In genomic region chr20:23233341-23233740, GRCh38 we compare ENCODE assay signal across 26 cellular contexts.
"Had no signal": no experiment of that assay in that cellular context is flagged by ENCODE, and none has a peak within 500 bp of the region (broad histone marks: within the 10 kb centered on the region; RNA-seq: fewer than 3 reads in every experiment).

No MANE protein-coding gene starts in this region.

- H3K36me3 ChIP-seq: ascending aorta, SJSA1 had no signal

- DNase-seq: activated CD4-positive, alpha-beta T cell treated with anti-CD3 and anti-CD28 coated beads for 48 hours; activated CD4-positive, alpha-beta T cell treated with anti-CD3 and anti-CD28 coated beads, Interleukin-2, amount 50 U/mL, for 4 hours; activated CD4-positive, CD25-positive, alpha-beta regulatory T cell treated with anti-CD3 and anti-CD28 coated beads, Interleukin-2, amount 50 U/mL, for 72 hours; activated CD8-positive, alpha-beta T cell treated with anti-CD3 and anti-CD28 coated beads, Interleukin-2, amount 10 ng/mL, durations not matched to agents 7 days and 5 days; activated effector memory CD4-positive, alpha-beta T cell treated with Interleukin-2 at 50 U/mL for 16 hours; activated naive CD4-positive, alpha-beta T cell; activated T-cell treated with anti-CD3 and anti-CD28 coated beads, Interleukin-2, amount 50 U/mL, for 24 hours; body of pancreas; central memory CD4-positive, alpha-beta T cell; Kasumi-1; MV-4-11; NCI-H1092 treated with DMSO at 0.1 percent for 48 hours; NCI-H1417 treated with DMSO at 0.1 percent for 48 hours; NCI-H1694; NCI-H2029 treated with DMSO at 0.1 percent for 48 hours; NCI-H510A treated with DMSO at 0.1 percent for 48 hours; NCI-H69; NK-92 treated with Interleukin-12 subunit alpha and Interleukin-12 subunit beta, amount 100 ng/mL, for 24 hours; PC-3; SHP77 had no signal

- ATAC-seq: activated CD8-positive, alpha-beta T cell treated with anti-CD3 and anti-CD28 coated beads, Interleukin-2, amount 10 ng/mL, durations not matched to agents 7 days and 5 days; body of pancreas; PC-3; SK-N-SH treated with all-trans-retinoic acid at 6 μM for 48 hours; WTC11 had no signal

- H3K4me3 ChIP-seq: ascending aorta, body of pancreas, SJSA1 had no signal

- H3K27me3 ChIP-seq: ascending aorta, body of pancreas, SJSA1 had no signal

- H3K4me1 ChIP-seq: ascending aorta, body of pancreas had no signal

- FAIRE-seq: bronchial epithelial cell, RCC 7860 had no signal

- H3K27ac ChIP-seq: ascending aorta, body of pancreas, SJSA1 had no signal

- H3K9me3 ChIP-seq: ascending aorta, body of pancreas had no signal
